In the genomic region with DNA sequence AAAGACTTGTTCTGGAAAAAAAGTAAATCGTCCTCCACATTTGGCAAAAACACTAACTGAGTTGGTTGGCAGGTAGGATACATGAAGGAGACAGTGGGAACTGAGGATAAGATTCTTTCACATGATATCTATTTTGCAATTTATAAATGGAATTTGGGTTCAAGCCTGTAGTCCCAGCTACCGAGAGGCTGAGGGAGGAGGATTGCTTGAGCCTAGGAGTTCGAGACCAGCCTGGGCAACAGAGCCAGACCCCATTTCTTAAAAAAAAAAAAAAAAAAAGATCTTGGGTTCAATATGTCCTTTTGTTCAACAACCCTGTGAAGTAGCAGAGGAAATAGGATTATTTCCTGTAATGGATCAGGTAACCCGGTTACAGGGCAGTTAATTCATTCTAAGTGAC, we compare ENCODE assay signal across 23 cellular contexts. TPM values are rescaled to one million over a fixed set of nuclear protein-coding genes. Genes with fewer than 3 reads are reported as not detected.
"Had no signal": no experiment of that assay in that cellular context is flagged by ENCODE, and none has a peak within 500 bp of the region (broad histone marks: within the 10 kb centered on the region; RNA-seq: fewer than 3 reads in every experiment).

No MANE protein-coding gene starts in this region.

- DNase-seq: activated B cell treated with CpG ODN at 0.5 μM for 24 hours; activated CD4-positive, alpha-beta T cell treated with anti-CD3 and anti-CD28 coated beads for 4 hours; activated CD4-positive, alpha-beta T cell treated with anti-CD3 and anti-CD28 coated beads, Interleukin-2, amount 50 U/mL, for 48 hours; activated CD8-positive, alpha-beta memory T cell treated with anti-CD3 and anti-CD28 coated beads, Interleukin-2, amount 50 U/mL, for 48 hours; activated effector memory CD4-positive, alpha-beta T cell treated with Interleukin-2 at 50 U/mL for 16 hours; activated naive CD4-positive, alpha-beta T cell treated with anti-CD3 and anti-CD28 coated beads, Interleukin-2, amount 10 ng/mL, durations not matched to agents 7 days and 5 days; activated T-cell treated with anti-CD3 and anti-CD28 coated beads, Interleukin-2, amount 50 U/mL, for 48 hours; cerebellar nuclear complex; endodermal cell; hippocampal formation; pancreas; small intestine; stimulated activated CD4-positive, alpha-beta T cell treated with anti-CD3 and anti-CD28 coated beads, Interleukin-15, amount 100 ng/mL, for 24 hours; SW 1271; T-helper 17 cell; testis had no signal

- H3K27ac ChIP-seq: pancreas, SK-N-MC, testis had no signal

- H3K36me3 ChIP-seq: pancreas had no signal

- H3K4me1 ChIP-seq: testis had no signal

- ATAC-seq: stimulated activated memory B cell treated with anti-CD40 and anti-IgM and Interleukin-4, amounts not matched to agents 10 μg/mL and 1 μg/mL and 100 μg/mL, for 72 hours; T-helper 17 cell had no signal

- H3K9me3 ChIP-seq: pancreas, testis had no signal

- H3K27me3 ChIP-seq: pancreas, testis had no signal

- H3K4me3 ChIP-seq: pancreas, SK-N-MC, testis had no signal

- FAIRE-seq: pancreas, small intestine had no signal

RNA-seq across cellular contexts. Expression of gene CFAP161, which starts 35.7 kb away (rescaled TPM):
- total RNA-seq: activated CD8-positive, alpha-beta memory T cell treated with anti-CD3 and anti-CD28 coated beads for 36 hours; endodermal cell; epithelial cell of proximal tubule; mesothelial cell of epicardium; sciatic nerve had no signal
- polyA plus RNA-seq: fibroblast of lung had no signal
